ENCODE assay signal across 30 cellular contexts in the genomic region with DNA sequence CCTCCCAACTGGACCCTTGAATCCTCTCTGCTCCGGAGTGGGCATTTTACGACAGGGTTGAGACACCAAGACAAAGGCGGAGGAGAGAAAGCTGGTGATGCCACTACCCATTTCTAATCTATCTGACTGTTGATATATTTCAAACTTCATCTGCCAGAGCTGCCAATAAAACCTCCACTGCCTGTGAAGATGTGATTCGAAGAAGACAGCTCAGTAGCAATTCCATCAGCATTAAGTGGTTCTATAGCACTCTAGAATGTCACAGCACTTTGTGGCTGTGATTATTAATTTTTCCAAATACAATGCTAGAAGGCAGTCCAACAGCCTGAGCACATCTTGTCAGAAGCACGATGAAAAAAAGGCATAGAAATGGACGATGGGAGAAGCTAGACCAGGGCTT.
"Had no signal": no experiment of that assay in that cellular context is flagged by ENCODE, and none has a peak within 500 bp of the region (broad histone marks: within the 10 kb centered on the region; RNA-seq: fewer than 3 reads in every experiment).

No MANE protein-coding gene starts in this region.

- H3K4me3 ChIP-seq: adrenal gland, ascending aorta, body of pancreas, breast epithelium, cardiac muscle cell had no signal

- DNase-seq: activated effector memory CD4-positive, alpha-beta T cell treated with anti-CD3 and anti-CD28 coated beads, Interleukin-2, amount 50 U/mL, for 16 hours; activated effector memory CD4-positive, alpha-beta T cell treated with Interleukin-2 at 50 U/mL for 16 hours; activated gamma-delta T cell; activated gamma-delta T cell treated with Interleukin-2 at 50 U/mL for 16 hours; activated naive CD4-positive, alpha-beta T cell; activated naive CD4-positive, alpha-beta T cell treated with anti-CD3 and anti-CD28 coated beads for 36 hours; activated naive CD4-positive, alpha-beta T cell treated with anti-CD3 and anti-CD28 coated beads, Interleukin-2, amount 10 ng/mL, durations not matched to agents 7 days and 5 days; activated naive CD4-positive, alpha-beta T cell treated with anti-CD3 and anti-CD28 coated beads, Interleukin-2, amount 50 U/mL, for 16 hours; activated naive CD4-positive, alpha-beta T cell treated with Interleukin-2 at 50 U/mL for 16 hours; activated naive CD8-positive, alpha-beta T cell treated with anti-CD3 and anti-CD28 coated beads for 36 hours; activated naive CD8-positive, alpha-beta T cell treated with anti-CD3 and anti-CD28 coated beads, Interleukin-2, amount 10 ng/mL, durations not matched to agents 7 days and 5 days; activated naive CD8-positive, alpha-beta T cell treated with anti-CD3 and anti-CD28 coated beads, Interleukin-2, amount 50 U/mL, for 24 hours; activated T-cell treated with anti-CD3 and anti-CD28 coated beads, Interleukin-2, amount 50 U/mL, for 1 hour; activated T-cell treated with anti-CD3 and anti-CD28 coated beads, Interleukin-2, amount 50 U/mL, for 24 hours; activated T-cell treated with anti-CD3 and anti-CD28 coated beads, Interleukin-2, amount 50 U/mL, for 4 hours; activated T-cell treated with anti-CD3 and anti-CD28 coated beads, Interleukin-2, amount 50 U/mL, for 48 hours; activated T-cell treated with anti-CD3 and anti-CD28 coated beads, Interleukin-2, amount 50 U/mL, for 72 hours; adrenal gland; amniotic stem cell; amygdala; anterior cingulate cortex; aorta; body of pancreas; brain microvascular endothelial cell; caudate nucleus; central memory CD4-positive, alpha-beta T cell; cerebellar nuclear complex had no signal

- H3K9me3 ChIP-seq: adrenal gland, ascending aorta, body of pancreas had no signal

- H3K27ac ChIP-seq: adrenal gland, ascending aorta, body of pancreas, brain microvascular endothelial cell, breast epithelium, cardiac muscle cell had no signal

- H3K27me3 ChIP-seq: adrenal gland, ascending aorta, brain microvascular endothelial cell, breast epithelium, cardiac muscle cell had no signal

- H3K36me3 ChIP-seq: adrenal gland, ascending aorta, brain microvascular endothelial cell, breast epithelium, cardiac muscle cell had no signal
